Comparison of ENCODE assay signal across 25 cellular contexts in the genomic region with DNA sequence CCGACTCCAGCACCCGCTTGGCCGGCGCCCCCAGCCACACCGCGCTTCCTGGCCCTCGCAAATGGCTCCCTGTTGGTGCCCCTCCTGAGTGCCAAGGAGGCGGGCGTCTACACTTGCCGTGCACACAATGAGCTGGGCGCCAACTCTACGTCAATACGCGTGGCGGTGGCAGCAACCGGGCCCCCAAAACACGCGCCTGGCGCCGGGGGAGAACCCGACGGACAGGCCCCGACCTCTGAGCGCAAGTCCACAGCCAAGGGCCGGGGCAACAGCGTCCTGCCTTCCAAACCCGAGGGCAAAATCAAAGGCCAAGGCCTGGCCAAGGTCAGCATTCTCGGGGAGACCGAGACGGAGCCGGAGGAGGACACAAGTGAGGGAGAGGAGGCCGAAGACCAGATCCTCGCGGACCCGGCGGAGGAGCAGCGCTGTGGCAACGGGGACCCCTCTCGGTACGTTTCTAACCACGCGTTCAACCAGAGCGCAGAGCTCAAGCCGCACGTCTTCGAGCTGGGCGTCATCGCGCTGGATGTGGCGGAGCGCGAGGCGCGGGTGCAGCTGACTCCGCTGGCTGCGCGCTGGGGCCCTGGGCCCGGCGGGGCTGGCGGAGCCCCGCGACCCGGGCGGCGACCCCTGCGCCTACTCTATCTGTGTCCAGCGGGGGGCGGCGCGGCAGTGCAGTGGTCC. TPM values are rescaled to one million over a fixed set of nuclear protein-coding genes. Genes with fewer than 3 reads are reported as not detected.
DNase-seq lines count a peak whose midpoint lies in the region; ATAC-seq, FAIRE-seq and TF ChIP-seq lines count a peak whose summit lies in the region.
"Had no signal": no experiment of that assay in that cellular context is flagged by ENCODE, and none has a peak within 500 bp of the region (broad histone marks: within the 10 kb centered on the region; RNA-seq: fewer than 3 reads in every experiment).

No MANE protein-coding gene starts in this region.

- no peak overlapping the region for H3K23ac ChIP-seq in mesenchymal stem cell (ENCODE audit: low read length in 2 of 2)

- H3K4me3 ChIP-seq in H7 (ENCODE audit: insufficient read depth, low read depth, low read length) (peak overlapping the region; percentile 22; the same call in 1 of the 2 replicates), astrocyte (ENCODE audit: insufficient read depth, low read depth, low read length) (no peak overlapping the region), mesenchymal stem cell (ENCODE audit: insufficient read depth in 1 of 2, low read depth in 1 of 2, low read length in 2 of 2) (no peak overlapping the region), lower lobe of right lung (no peak overlapping the region)
- H3K4me3 ChIP-seq: gastroesophageal sphincter, SK-N-MC, skin epidermis had no signal

- H3K18ac ChIP-seq in mesenchymal stem cell (ENCODE audit: low read depth in 1 of 2, low read length in 2 of 2) = no peak overlapping the region

- TF ChIP-seq CTCF in astrocyte (IDR thresholded peaks at IDR 0.05; ENCODE audit: insufficient read depth, low read depth, low read length) = peak; percentile 1
- TF ChIP-seq CTCF in lower lobe of right lung (IDR thresholded peaks at IDR 0.05) = no peak

- no peak overlapping the region for H2BK5ac ChIP-seq in mesenchymal stem cell (ENCODE audit: low read depth, low read length, poor library complexity, severe bottlenecking)

- H3K27me3 ChIP-seq in H7 (ENCODE audit: control insufficient read depth, insufficient read depth, low read length) (peaks cover 90% of the 10 kb centered on the region), astrocyte (ENCODE audit: insufficient read depth, low read length) (peaks cover 58% of the 10 kb centered on the region), mesenchymal stem cell (ENCODE audit: control insufficient read depth in 1 of 2, insufficient read depth in 1 of 2, low read length in 2 of 2) (peaks cover 65 to 75% of the 10 kb centered on the region in 2 experiments), lower lobe of right lung (ENCODE audit: low read depth) (peaks cover 95% of the 10 kb centered on the region)

- H3K9ac ChIP-seq in astrocyte (ENCODE audit: low read length) (no peak overlapping the region), mesenchymal stem cell (ENCODE audit: low read length) (no peak overlapping the region)

- H2BK12ac ChIP-seq in mesenchymal stem cell (ENCODE audit: low read length in 2 of 2) = no peak overlapping the region

- H3K4me1 Mint-ChIP-seq in astrocyte (ENCODE audit: low read depth, unreplicated experiment) = peaks cover 2% of the 10 kb centered on the region

- FAIRE-seq in astrocyte (lab: Jason Lieb, UNC) = no peak
- FAIRE-seq: G401.6 had no signal

- peaks cover 34% of the 10 kb centered on the region for H3K9me3 Mint-ChIP-seq in astrocyte (ENCODE audit: unreplicated experiment)
- H3K9me3 Mint-ChIP-seq: CD4-positive, alpha-beta memory T cell had no signal

- H3K4ac ChIP-seq in mesenchymal stem cell (ENCODE audit: low read depth in 1 of 2, low read length in 2 of 2) = no peak overlapping the region

- peaks cover 18% of the 10 kb centered on the region for H3K9me3 ChIP-seq in astrocyte (ENCODE audit: insufficient read depth, low read depth, low read length)
- no peaks in the 10 kb centered on the region for H3K9me3 ChIP-seq in mesenchymal stem cell (ENCODE audit: control insufficient read depth, low read length)
- no peaks in the 10 kb centered on the region for H3K9me3 ChIP-seq in lower lobe of right lung

- H3K4me1 ChIP-seq in astrocyte (ENCODE audit: insufficient read depth, low read length) (peaks cover 32% of the 10 kb centered on the region), mesenchymal stem cell (ENCODE audit: control insufficient read depth, insufficient read depth, low read depth, low read length) (peaks cover 38% of the 10 kb centered on the region), lower lobe of right lung (peaks cover 36% of the 10 kb centered on the region)

- intact Hi-C loops in lower lobe of right lung (cut with DNase I) = no loop called here

- no peaks in the 10 kb centered on the region for H3K79me1 ChIP-seq in mesenchymal stem cell (replicated peaks; ENCODE audit: low read length, poor library complexity, severe bottlenecking)

- no peaks in the 10 kb centered on the region for H3K36me3 Mint-ChIP-seq in astrocyte (ENCODE audit: low read depth, unreplicated experiment)
- H3K36me3 Mint-ChIP-seq: CD4-positive, alpha-beta memory T cell had no signal

- no peak overlapping the region for H3K14ac ChIP-seq in mesenchymal stem cell (ENCODE audit: low read length in 2 of 2)

- no peaks in the 10 kb centered on the region for H4K20me1 ChIP-seq in astrocyte (ENCODE audit: insufficient read depth, low read length)

- H2AK5ac ChIP-seq in mesenchymal stem cell (ENCODE audit: low read length, severe bottlenecking) = no peak overlapping the region

- H3K4me2 ChIP-seq in astrocyte (ENCODE audit: low read length) (no peak overlapping the region), mesenchymal stem cell (ENCODE audit: low read length, poor library complexity, severe bottlenecking) (no peak overlapping the region)

- WGBS in mesenchymal stem cell = 11% methylated on average over 59 of the region's 70 CpGs

- no peak overlapping the region for H4K8ac ChIP-seq in mesenchymal stem cell (ENCODE audit: low read length)

- peaks cover 70% of the 10 kb centered on the region for H3K27me3 Mint-ChIP-seq in astrocyte (ENCODE audit: low read depth, unreplicated experiment)

- H3K27ac Mint-ChIP-seq in astrocyte (ENCODE audit: unreplicated experiment) = no peak overlapping the region
- H3K27ac Mint-ChIP-seq: CD4-positive, alpha-beta memory T cell had no signal

- peak overlapping the region; percentile 40 for H4K91ac ChIP-seq in mesenchymal stem cell (ENCODE audit: low read length)

- no peaks in the 10 kb centered on the region for H3K79me2 ChIP-seq in astrocyte (ENCODE audit: insufficient read depth, low read length)

- no peaks in the 10 kb centered on the region for H3K36me3 ChIP-seq in H7 (replicated peaks; ENCODE audit: control insufficient read depth, insufficient read depth, low read length)
- no peaks in the 10 kb centered on the region for H3K36me3 ChIP-seq in astrocyte (ENCODE audit: insufficient read depth, low read length)
- H3K36me3 ChIP-seq in mesenchymal stem cell (ENCODE audit: control insufficient read depth in 1 of 2, insufficient read depth in 2 of 2, low read depth in 1 of 2, low read length in 2 of 2) = peaks cover 0 to 14% of the 10 kb centered on the region in 2 experiments
- no peaks in the 10 kb centered on the region for H3K36me3 ChIP-seq in lower lobe of right lung
- H3K36me3 ChIP-seq: gastroesophageal sphincter had no signal

- H3K4me3 Mint-ChIP-seq in astrocyte (ENCODE audit: unreplicated experiment) = no peak overlapping the region
- H3K4me3 Mint-ChIP-seq: activated CD4-positive, alpha-beta T cell treated with anti-CD3 and anti-CD28 coated beads, Interleukin-2, amount 10 ng/mL, durations not matched to agents 24 days and 14 days had no signal

- peak; percentile 32 for DNase-seq in ELF-1 (ENCODE audit: low read depth, low spot score)
- DNase-seq in H7 = peak; percentile 75
- DNase-seq in astrocyte (ENCODE audit: low read depth) = no peak
- no peak for DNase-seq in mesenchymal stem cell
- DNase-seq in lower lobe of right lung = no peak
- DNase-seq in NCI-H748 (lab: John Stamatoyannopoulos, UW; ENCODE audit: unreplicated experiment) = no peak
- DNase-seq: activated naive CD4-positive, alpha-beta T cell treated with anti-CD3 and anti-CD28 coated beads, Interleukin-2, amount 50 U/mL, for 16 hours; CD4-positive, alpha-beta memory T cell; cortex of kidney; DMS 273 treated with DMSO at 0.1 percent for 48 hours; GOT3; mammary epithelial cell; NCI-H1092 treated with DMSO at 0.1 percent for 48 hours; NCI-H2029; occipital lobe had no signal

- H3K27ac ChIP-seq in astrocyte (ENCODE audit: low read depth, low read length) = no peak overlapping the region
- no peak overlapping the region for H3K27ac ChIP-seq in mesenchymal stem cell (ENCODE audit: low read length, poor library complexity, severe bottlenecking)
- H3K27ac ChIP-seq in lower lobe of right lung = no peak overlapping the region
- H3K27ac ChIP-seq: gastroesophageal sphincter, RWPE1, SK-N-MC, skin epidermis had no signal

- H2AFZ ChIP-seq in astrocyte (ENCODE audit: low read depth, low read length) = no peak overlapping the region
- no peak overlapping the region for H2AFZ ChIP-seq in mesenchymal stem cell (ENCODE audit: low read depth, low read length)

- ATAC-seq in GM21360 (IDR thresholded peaks at IDR 0.05; ENCODE audit: unreplicated experiment) = no peak
- ATAC-seq in lower lobe of right lung = no peak
- ATAC-seq: gastroesophageal sphincter had no signal

- no peak overlapping the region for H2BK120ac ChIP-seq in mesenchymal stem cell (ENCODE audit: low read depth, low read length)

- H2BK15ac ChIP-seq in mesenchymal stem cell (ENCODE audit: low read depth, poor library complexity, severe bottlenecking) = peak overlapping the region; percentile 34

RNA-seq across cellular contexts. Expression of gene ISLR2, which starts 3.5 kb away (rescaled TPM):
- 5.7 and 6.3 TPM in 2 replicates for total RNA-seq in H7 (2014; rRNA removed; shearing (Covaris generic))
- total RNA-seq in astrocyte (0.14 and 0.19 TPM in 2 replicates), lower lobe of right lung (1.2 TPM)
- polyA plus RNA-seq in mesenchymal stem cell (2013, experiment 1 of 2) = not detected
- polyA plus RNA-seq in mesenchymal stem cell (2013, experiment 2 of 2) = not detected
- total RNA-seq: activated CD4-positive, alpha-beta T cell treated with anti-CD3 and anti-CD28 coated beads, Interleukin-2, amount 10 ng/mL, durations not matched to agents 24 days and 14 days; CD4-positive, alpha-beta memory T cell; T-helper 2 cell treated with Interferon-gamma antibody and Interleukin-4, amounts not matched to agents 100 ng/mL and 5 ng/mL, for 36 hours had no signal
- polyA plus RNA-seq: CD4-positive, alpha-beta memory T cell; mammary epithelial cell had no signal

RNA-seq across cellular contexts. Expression of gene ISLR, which starts 39.7 kb away (rescaled TPM):
- 15.1 and 20.5 TPM in 2 replicates for total RNA-seq in H7 (2014; rRNA removed; shearing (Covaris generic))
- 1.6 and 3.6 TPM in 2 replicates for total RNA-seq in astrocyte
- 4.7 TPM for polyA plus RNA-seq in mesenchymal stem cell (2013, experiment 1 of 2)
- 3.5 TPM for polyA plus RNA-seq in mesenchymal stem cell (2013, experiment 2 of 2)
- total RNA-seq in lower lobe of right lung = 24.0 TPM
- total RNA-seq: activated CD4-positive, alpha-beta T cell treated with anti-CD3 and anti-CD28 coated beads, Interleukin-2, amount 10 ng/mL, durations not matched to agents 24 days and 14 days; CD4-positive, alpha-beta memory T cell; T-helper 2 cell treated with Interferon-gamma antibody and Interleukin-4, amounts not matched to agents 100 ng/mL and 5 ng/mL, for 36 hours had no signal
- polyA plus RNA-seq: CD4-positive, alpha-beta memory T cell had no signal

RNA-seq across cellular contexts. Expression of gene GOLGA6A, which starts 51.5 kb away (rescaled TPM):
- total RNA-seq in H7 (2014; rRNA removed; shearing (Covaris generic)) = 2.2 and 4.7 TPM in 2 replicates
- 0.30 and 0.31 TPM in 2 replicates for total RNA-seq in astrocyte
- polyA plus RNA-seq in mesenchymal stem cell (2013, experiment 1 of 2) = not detected
- polyA plus RNA-seq in mesenchymal stem cell (2013, experiment 2 of 2) = 0.03 TPM
- total RNA-seq in lower lobe of right lung = not detected
- total RNA-seq: activated CD4-positive, alpha-beta T cell treated with anti-CD3 and anti-CD28 coated beads, Interleukin-2, amount 10 ng/mL, durations not matched to agents 24 days and 14 days; aorta; cardiac septum; mammary epithelial cell; occipital lobe; T-helper 2 cell treated with Interferon-gamma antibody and Interleukin-4, amounts not matched to agents 100 ng/mL and 5 ng/mL, for 36 hours had no signal
- polyA plus RNA-seq: aorta; CD4-positive, alpha-beta memory T cell; mammary epithelial cell had no signal

Comparison
In these comparisons a context has a peak if more than half of its experiments do, and no peak if none do; other contexts are left out.
1. DNase-seq: peak in ELF-1 (single experiment) and H7 (single experiment); none in astrocyte (single experiment), mesenchymal stem cell (single experiment), lower lobe of right lung (single experiment) and NCI-H748 (single experiment).